Comparison of ENCODE assay signal across 10 cellular contexts in the genomic region with DNA sequence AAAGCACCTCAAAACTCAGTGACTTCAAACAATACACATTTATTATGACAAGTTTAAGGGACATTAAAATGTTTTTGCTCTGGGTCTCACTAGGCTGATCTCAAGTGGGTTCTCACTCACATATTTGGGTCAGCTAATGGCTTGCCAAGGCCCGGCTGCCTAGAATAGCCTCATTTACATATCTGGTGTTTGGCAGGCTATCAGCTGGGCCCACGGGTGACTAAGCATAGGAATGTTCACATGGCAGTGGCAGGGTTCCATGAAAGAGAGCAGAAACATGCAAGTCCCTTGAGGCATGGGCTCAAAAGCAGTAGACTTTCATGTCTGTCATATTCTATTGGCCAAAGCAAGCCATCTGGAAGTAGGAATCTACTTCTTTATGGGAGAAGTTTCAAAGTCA.
DNase-seq lines count a peak whose midpoint lies in the region; ATAC-seq and TF ChIP-seq lines count a peak whose summit lies in the region.
"Had no signal": no experiment of that assay in that cellular context is flagged by ENCODE, and none has a peak within 500 bp of the region (broad histone marks: within the 10 kb centered on the region; RNA-seq: fewer than 3 reads in every experiment).

No MANE protein-coding gene starts in this region.

- H3K36me3 Mint-ChIP-seq in HFFc6 (ENCODE audit: low read depth), result peaks cover 1% of the 10 kb centered on the region; the same call in 1 of the 2 replicates

- 5% methylated on average over 2 of the region's 2 CpGs for WGBS in right cardiac atrium

- no peaks in the 10 kb centered on the region for H3K27me3 Mint-ChIP-seq in HFFc6 (ENCODE audit: insufficient read depth)

- H3K36me3 ChIP-seq in brain microvascular endothelial cell (replicated peaks), result no peaks in the 10 kb centered on the region

- H3K4me1 ChIP-seq in right cardiac atrium (ENCODE audit: control insufficient read depth, insufficient read depth, low read length), result no peaks in the 10 kb centered on the region

- no peak overlapping the region for H3K27ac Mint-ChIP-seq in HFFc6

- intact Hi-C loops in right cardiac atrium (cut with DNase I), result no loop called here

- H3K4me3 Mint-ChIP-seq in HFFc6, result no peak overlapping the region

- in situ Hi-C loops in brain microvascular endothelial cell (cut with HindIII; ENCODE audit: low pct_ligation_motif_present, low sequenced_read_pairs), result no loop called here

- H3K27me3 ChIP-seq in brain microvascular endothelial cell (replicated peaks), result no peaks in the 10 kb centered on the region
- H3K27me3 ChIP-seq in right cardiac atrium (ENCODE audit: control insufficient read depth, insufficient read depth), result no peaks in the 10 kb centered on the region

- H3K9me3 Mint-ChIP-seq in HFFc6, result no peaks in the 10 kb centered on the region; the same call in 1 of the 2 replicates

- peak; percentile 96 to 99 for ATAC-seq in right cardiac atrium
- ATAC-seq in GM21360 (IDR thresholded peaks at IDR 0.05; ENCODE audit: unreplicated experiment), result no peak
- ATAC-seq in HG03521 (IDR thresholded peaks at IDR 0.05; ENCODE audit: unreplicated experiment), result no peak

- H3K4me1 Mint-ChIP-seq in HFFc6 (ENCODE audit: low read depth), result peaks cover 10% of the 10 kb centered on the region; the same call in 1 of the 2 replicates

- no peak overlapping the region for H3K4me3 ChIP-seq in brain microvascular endothelial cell (ENCODE audit: low read depth, low read length)
- no peak overlapping the region for H3K4me3 ChIP-seq in right cardiac atrium (ENCODE audit: low read length)

- no peaks in the 10 kb centered on the region for H3K9me3 ChIP-seq in right cardiac atrium (ENCODE audit: control insufficient read depth, low read length)

- peak; percentile 69 for DNase-seq in HFFc6
- DNase-seq in brain microvascular endothelial cell, result peak; percentile 79
- peak; percentile 76 to 87 (median 87) for DNase-seq in right cardiac atrium
- DNase-seq in superior temporal gyrus (ENCODE audit: extremely low spot score), result peak; percentile 69
- no peak for DNase-seq in COLO668 (lab: John Stamatoyannopoulos, UW; ENCODE audit: unreplicated experiment)
- DNase-seq in NCI-H82 treated with DMSO at 0.1 percent for 48 hours (lab: John Stamatoyannopoulos, UW; ENCODE audit: unreplicated experiment), result no peak
- DNase-seq: amniotic stem cell, MM.1S had no signal

- TF ChIP-seq CTCF in HFFc6 (IDR thresholded peaks at IDR 0.05), result no peak
- no peak for TF ChIP-seq CTCF in brain microvascular endothelial cell (IDR thresholded peaks at IDR 0.05; ENCODE audit: low read depth, low read length, missing control alignments)

- H3K27ac ChIP-seq in brain microvascular endothelial cell, result no peak overlapping the region
- no peak overlapping the region for H3K27ac ChIP-seq in right cardiac atrium (ENCODE audit: low read length)

Comparison
In these comparisons a context has a peak if more than half of its experiments do, and no peak if none do; other contexts are left out.
1. DNase-seq: peak in HFFc6 (single experiment), brain microvascular endothelial cell (single experiment), right cardiac atrium (3 of 3) and superior temporal gyrus (single experiment); none in COLO668 (single experiment) and NCI-H82 treated with DMSO at 0.1 percent for 48 hours (single experiment).
2. ATAC-seq: peak in right cardiac atrium (2 of 2); none in GM21360 (single experiment) and HG03521 (single experiment).